In genomic region chr11:134626032-134626431, GRCh38 we compare ENCODE assay signal across 29 cellular contexts.
DNase-seq lines count a peak whose midpoint lies in the region; ATAC-seq, FAIRE-seq and TF ChIP-seq lines count a peak whose summit lies in the region.
"Had no signal": no experiment of that assay in that cellular context is flagged by ENCODE, and none has a peak within 500 bp of the region (broad histone marks: within the 10 kb centered on the region; RNA-seq: fewer than 3 reads in every experiment).

No MANE protein-coding gene starts in this region.

- H3K36me3 Mint-ChIP-seq in osteocyte (ENCODE audit: unreplicated experiment): no peaks in the 10 kb centered on the region
- no peaks in the 10 kb centered on the region for H3K36me3 Mint-ChIP-seq in activated T-helper 17 cell treated with anti-CD3 and anti-CD28 coated beads, Interleukin-2, amount 50 U/mL, for 72 hours (ENCODE audit: low read depth)
- H3K36me3 Mint-ChIP-seq: CD14-positive monocyte; CD4-positive, alpha-beta memory T cell; CD4-positive, CD25-positive, alpha-beta regulatory T cell; CD8-positive, alpha-beta memory T cell had no signal

- H3K4me1 ChIP-seq in kidney (ENCODE audit: control insufficient read depth in 1 of 2, insufficient read depth in 1 of 2, low read depth in 1 of 2, low read length in 2 of 2): no peaks in the 10 kb centered on the region
- H3K4me1 ChIP-seq: BE2C, BLaER1 had no signal

- DNase-seq in activated effector memory CD4-positive, alpha-beta T cell treated with anti-CD3 and anti-CD28 coated beads, Interleukin-2, amount 50 U/mL, for 16 hours: peak; percentile 30
- DNase-seq in activated effector memory CD4-positive, alpha-beta T cell treated with Interleukin-2 at 50 U/mL for 16 hours: no peak
- DNase-seq in kidney: peak; percentile 5
- DNase-seq in osteocyte (ENCODE audit: extremely low spot score, unreplicated experiment): peak; percentile 54
- DNase-seq: 8988T; ACHN; BE2C; C1 segment of cervical spinal cord; CD4-positive, alpha-beta memory T cell; CD4-positive, CD25-positive, alpha-beta regulatory T cell; CD8-positive, alpha-beta memory T cell; COR-L47; DMS 273 treated with DMSO at 0.1 percent for 48 hours; DMS153; DMS53; DMS79; DND-41; EL; GDM1 had no signal

- no peak overlapping the region for H3K27ac ChIP-seq in kidney (ENCODE audit: low read depth in 2 of 2, low read length in 2 of 2)
- H3K27ac ChIP-seq: BLaER1 had no signal

- no peaks in the 10 kb centered on the region for H3K9me3 ChIP-seq in kidney (ENCODE audit: control insufficient read depth in 1 of 2, low read length in 2 of 2)
- H3K9me3 ChIP-seq: BE2C, BLaER1 had no signal

- no peak overlapping the region for H3K4me3 Mint-ChIP-seq in osteocyte (ENCODE audit: unreplicated experiment)
- H3K4me3 Mint-ChIP-seq in activated T-helper 17 cell treated with anti-CD3 and anti-CD28 coated beads, Interleukin-2, amount 50 U/mL, for 72 hours: no peak overlapping the region
- H3K4me3 Mint-ChIP-seq: CD14-positive monocyte; CD4-positive, alpha-beta memory T cell; CD4-positive, CD25-positive, alpha-beta regulatory T cell; CD8-positive, alpha-beta memory T cell had no signal

- ATAC-seq in GM18907 (IDR thresholded peaks at IDR 0.05; ENCODE audit: unreplicated experiment) (no peak), GM19452 (IDR thresholded peaks at IDR 0.05; ENCODE audit: unreplicated experiment) (no peak)
- ATAC-seq in activated T-helper 17 cell treated with anti-CD3 and anti-CD28 coated beads, Interleukin-2, amount 50 U/mL, for 72 hours (replicated peaks): no peak
- ATAC-seq: GM12878 had no signal

- no peak overlapping the region for H3K4me3 ChIP-seq in kidney (ENCODE audit: low read length in 2 of 2)
- H3K4me3 ChIP-seq: BLaER1, GM12878 had no signal

- no peak for TF ChIP-seq CTCF in kidney (IDR thresholded peaks at IDR 0.05; ENCODE audit: borderline replicate concordance, extremely low read depth, insufficient read depth)
- TF ChIP-seq CTCF in osteocyte (IDR thresholded peaks at IDR 0.05): no peak

- H3K9me3 Mint-ChIP-seq in osteocyte (ENCODE audit: unreplicated experiment): no peaks in the 10 kb centered on the region
- no peaks in the 10 kb centered on the region for H3K9me3 Mint-ChIP-seq in activated T-helper 17 cell treated with anti-CD3 and anti-CD28 coated beads, Interleukin-2, amount 50 U/mL, for 72 hours
- H3K9me3 Mint-ChIP-seq: CD4-positive, alpha-beta memory T cell; CD4-positive, CD25-positive, alpha-beta regulatory T cell; CD8-positive, alpha-beta memory T cell had no signal

- no peaks in the 10 kb centered on the region for H3K4me1 Mint-ChIP-seq in osteocyte (ENCODE audit: unreplicated experiment)
- H3K4me1 Mint-ChIP-seq in activated T-helper 17 cell treated with anti-CD3 and anti-CD28 coated beads, Interleukin-2, amount 50 U/mL, for 72 hours: no peaks in the 10 kb centered on the region
- H3K4me1 Mint-ChIP-seq: CD14-positive monocyte; CD4-positive, alpha-beta memory T cell; CD4-positive, CD25-positive, alpha-beta regulatory T cell; CD8-positive, alpha-beta memory T cell had no signal

- intact Hi-C loops in kidney (cut with DNase I): no loop called here

- peaks cover 14% of the 10 kb centered on the region for H3K27me3 Mint-ChIP-seq in osteocyte (ENCODE audit: unreplicated experiment)
- H3K27me3 Mint-ChIP-seq in activated T-helper 17 cell treated with anti-CD3 and anti-CD28 coated beads, Interleukin-2, amount 50 U/mL, for 72 hours: peaks cover 23% of the 10 kb centered on the region

- no peaks in the 10 kb centered on the region for H3K36me3 ChIP-seq in kidney (ENCODE audit: control insufficient read depth in 1 of 2, insufficient read depth in 2 of 2, low read length in 2 of 2)
- H3K36me3 ChIP-seq: BE2C, BLaER1 had no signal

- H3K9ac ChIP-seq in kidney (ENCODE audit: low read length in 2 of 2): no peak overlapping the region
- H3K9ac ChIP-seq: BLaER1 had no signal

- no peak for FAIRE-seq in kidney (lab: Jason Lieb, UNC)
- FAIRE-seq: A204.1, GM12878, GM12892, GM18507, GM19239 had no signal

- no peak overlapping the region for H3K27ac Mint-ChIP-seq in osteocyte (ENCODE audit: unreplicated experiment)
- no peak overlapping the region for H3K27ac Mint-ChIP-seq in activated T-helper 17 cell treated with anti-CD3 and anti-CD28 coated beads, Interleukin-2, amount 50 U/mL, for 72 hours
- H3K27ac Mint-ChIP-seq: CD4-positive, alpha-beta memory T cell; CD4-positive, CD25-positive, alpha-beta regulatory T cell; CD8-positive, alpha-beta memory T cell had no signal
